Comparison of ENCODE assay signal across 14 cellular contexts in the genomic region with DNA sequence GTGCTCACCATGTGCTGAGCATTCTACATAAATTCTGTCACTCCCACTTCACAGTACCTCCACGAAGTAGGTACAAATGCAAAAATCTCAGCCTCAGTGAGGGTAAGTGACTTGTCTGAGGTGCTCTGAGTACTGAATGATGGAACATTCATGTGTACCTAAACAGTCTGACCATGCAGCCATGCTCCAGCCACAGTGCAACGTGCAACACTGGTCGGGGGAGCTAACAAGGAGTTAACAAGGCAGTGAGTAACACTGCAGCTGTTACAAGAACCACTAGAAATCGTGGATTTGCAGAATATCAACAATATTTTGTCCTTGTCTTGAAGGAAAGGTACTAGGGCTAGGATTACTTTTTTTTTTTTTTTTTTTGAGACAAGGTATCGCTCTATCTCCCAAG.
"Had no signal": no experiment of that assay in that cellular context is flagged by ENCODE, and none has a peak within 500 bp of the region (broad histone marks: within the 10 kb centered on the region; RNA-seq: fewer than 3 reads in every experiment).

No MANE protein-coding gene starts in this region.

- ATAC-seq: body of pancreas; naive thymus-derived CD4-positive, alpha-beta T cell; upper lobe of right lung had no signal

- H3K9ac ChIP-seq: neural progenitor cell had no signal

- H3K36me3 Mint-ChIP-seq: naive thymus-derived CD4-positive, alpha-beta T cell; neural progenitor cell had no signal

- DNase-seq: activated naive CD4-positive, alpha-beta T cell treated with anti-CD3 and anti-CD28 coated beads for 36 hours; body of pancreas; caudate nucleus; effector memory CD8-positive, alpha-beta T cell; foreskin fibroblast; mesendoderm; naive thymus-derived CD4-positive, alpha-beta T cell; stimulated activated CD4-positive, alpha-beta T cell treated with anti-CD3 and anti-CD28 coated beads, Interleukin-4, amount 100 ng/mL, for 1 hour; T-helper 9 cell; upper lobe of right lung had no signal

- H3K9me3 Mint-ChIP-seq: activated naive CD4-positive, alpha-beta T cell treated with anti-CD3 and anti-CD28 coated beads for 36 hours; effector memory CD8-positive, alpha-beta T cell; neural progenitor cell had no signal

- H3K9me3 ChIP-seq: body of pancreas, prostate gland, right atrium auricular region, upper lobe of right lung had no signal

- H3K4me1 ChIP-seq: body of pancreas, neural progenitor cell, prostate gland, right atrium auricular region, upper lobe of right lung had no signal

- H3K27me3 ChIP-seq: body of pancreas, neural progenitor cell, right atrium auricular region, upper lobe of right lung had no signal

- H3K27ac Mint-ChIP-seq: activated naive CD4-positive, alpha-beta T cell treated with anti-CD3 and anti-CD28 coated beads for 36 hours; effector memory CD8-positive, alpha-beta T cell; neural progenitor cell had no signal

- H2AFZ ChIP-seq: neural progenitor cell had no signal

- H3K4me2 ChIP-seq: neural progenitor cell had no signal

- H3K27ac ChIP-seq: body of pancreas, neural progenitor cell, prostate gland, right atrium auricular region, upper lobe of right lung had no signal

- H3K4me3 ChIP-seq: body of pancreas, neural progenitor cell, prostate gland, right atrium auricular region, skin epidermis, upper lobe of right lung had no signal

- H3K36me3 ChIP-seq: neural progenitor cell, prostate gland, right atrium auricular region, upper lobe of right lung had no signal

- H3K4me3 Mint-ChIP-seq: activated naive CD4-positive, alpha-beta T cell treated with anti-CD3 and anti-CD28 coated beads for 36 hours; effector memory CD8-positive, alpha-beta T cell; naive thymus-derived CD4-positive, alpha-beta T cell; neural progenitor cell had no signal
